ENCODE assay signal across 26 cellular contexts in the genomic region with DNA sequence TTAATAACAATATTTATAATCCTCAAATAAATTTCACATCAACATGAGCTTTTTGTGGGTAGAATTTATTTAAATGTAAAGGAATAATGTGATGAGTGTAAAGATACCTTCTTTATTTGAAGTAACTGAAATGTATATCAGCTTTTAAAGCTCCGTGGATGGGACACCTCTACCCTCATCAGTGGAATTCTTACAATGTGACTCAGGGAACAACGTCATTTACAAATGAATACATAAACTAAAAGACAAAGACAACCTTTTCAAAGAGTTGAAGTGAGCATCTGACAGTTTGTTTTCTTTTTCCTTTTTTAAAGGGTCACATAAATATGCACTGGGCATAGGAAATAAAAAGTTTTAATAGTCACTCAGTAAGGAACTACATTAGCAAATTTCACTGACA.
A peak's percentile ranks its signal among the peaks of the same experiment; 100 is the strongest.
DNase-seq lines count a peak whose midpoint lies in the region; ATAC-seq, FAIRE-seq and TF ChIP-seq lines count a peak whose summit lies in the region.
"Had no signal": no experiment of that assay in that cellular context is flagged by ENCODE, and none has a peak within 500 bp of the region (broad histone marks: within the 10 kb centered on the region; RNA-seq: fewer than 3 reads in every experiment).

No MANE protein-coding gene starts in this region.

- H3K9me3 ChIP-seq in HUES48 (ENCODE audit: control insufficient read depth, insufficient read depth, low read length) = no peaks in the 10 kb centered on the region
- peaks cover 0 to 5% of the 10 kb centered on the region in 2 experiments; a peak in 1 of 4 replicates for H3K9me3 ChIP-seq in H1 (ENCODE audit: insufficient read depth in 2 of 2, low read depth in 1 of 2, low read length in 1 of 2)
- H3K9me3 ChIP-seq in iPS-20b (ENCODE audit: insufficient read depth, low read depth, low read length) = no peaks in the 10 kb centered on the region; the same call in 1 of the 2 replicates
- H3K9me3 ChIP-seq: SJSA1 had no signal

- H2AFZ ChIP-seq in H1 (ENCODE audit: low read length) = no peak overlapping the region

- H2AK5ac ChIP-seq in H1 (ENCODE audit: low read depth, low read length) = no peak overlapping the region

- no peak overlapping the region for H2BK120ac ChIP-seq in H1 (replicated peaks; ENCODE audit: low read depth, low read length)

- H3K4me1 ChIP-seq in HUES48 (ENCODE audit: control insufficient read depth, insufficient read depth, low read length) = peaks cover 25% of the 10 kb centered on the region
- peaks cover 0 to 3% (median 1%) of the 10 kb centered on the region in 4 experiments; a peak in 4 of 7 replicates for H3K4me1 ChIP-seq in H1 (replicated peaks in 1 of 4; ENCODE audit: control insufficient read depth in 3 of 4, insufficient read depth in 4 of 4, low read length in 3 of 4)
- H3K4me1 ChIP-seq in iPS-20b (ENCODE audit: insufficient read depth, low read length) = peaks cover 15% of the 10 kb centered on the region; the same call in 1 of the 2 replicates
- H3K4me1 ChIP-seq: SJSA1 had no signal

- no peak for ATAC-seq in HG02623 (IDR thresholded peaks at IDR 0.05; ENCODE audit: unreplicated experiment)
- ATAC-seq: CD8-positive, alpha-beta T cell; GM12878; HepG2 had no signal

- H3K36me3 ChIP-seq in HUES48 (ENCODE audit: control insufficient read depth, insufficient read depth, low read length) (no peaks in the 10 kb centered on the region), H1 (ENCODE audit: control insufficient read depth in 2 of 4, insufficient read depth in 4 of 4, low read length in 3 of 4) (no peaks in the 10 kb centered on the region), iPS-20b (ENCODE audit: insufficient read depth, low read depth, low read length) (no peaks in the 10 kb centered on the region)
- H3K36me3 ChIP-seq: SJSA1 had no signal

- H4K91ac ChIP-seq in H1 (replicated peaks; ENCODE audit: insufficient read length, low read length) = no peak overlapping the region

- H3K79me1 ChIP-seq in H1 (ENCODE audit: low read depth, low read length) = no peaks in the 10 kb centered on the region

- no peak overlapping the region for H3K14ac ChIP-seq in H1 (ENCODE audit: insufficient read length)

- no peak for TF ChIP-seq RAD21 in H1 (IDR thresholded peaks at IDR 0.05 in 1 of 2, conservative IDR thresholded peaks at IDR 0.05 in 1 of 2; ENCODE audit: low read depth in 2 of 2, low read length in 2 of 2)

- POLR2A ChIA-PET in H1 (lab: Charles Lee; ENCODE audit: partially characterized antibody) = no interaction called here

- FAIRE-seq in H1 (lab: Jason Lieb, UNC) = peak; percentile 28
- FAIRE-seq: GM12878, HepG2 had no signal

- DNase-seq in H1 (ENCODE audit: low read depth in 1 of 2, low spot score in 2 of 2) (no peak), NCI-H524 (lab: John Stamatoyannopoulos, UW) (no peak), NCI-H446 treated with DMSO at 0.1 percent for 48 hours (lab: John Stamatoyannopoulos, UW) (no peak), NCI-H2171 (lab: John Stamatoyannopoulos, UW) (no peak)
- DNase-seq: C1 segment of cervical spinal cord; CD8-positive, alpha-beta T cell; DMS 273 treated with DMSO at 0.1 percent for 48 hours; DMS79; EL; GDM1; Karpas-422; NCI-H1092; NCI-H1436; NCI-H187; NCI-H2081 treated with DMSO at 0.1 percent for 48 hours; NCI-H2171 treated with DMSO at 0.1 percent for 48 hours; NCI-H345; NCI-H526; Right ventricle myocardium superior; RPMI8226 had no signal

- H3K23ac ChIP-seq in H1 (ENCODE audit: insufficient read length) = no peak overlapping the region

- no peak overlapping the region for H3K18ac ChIP-seq in H1 (ENCODE audit: extremely low read depth, low read length)

- H3K27ac ChIP-seq in HUES48 (ENCODE audit: low read depth, low read length) (peak overlapping the region; percentile 72), H1 (ENCODE audit: low read depth, low read length) (no peak overlapping the region), iPS-20b (ENCODE audit: low read length) (no peak overlapping the region)
- H3K27ac ChIP-seq: SJSA1 had no signal

- WGBS in H1 (ENCODE audit: extremely low coverage in 1 of 2, insufficient coverage in 1 of 2, insufficient read length in 1 of 2, insufficient replicate concordance in 2 of 2, low coverage in 1 of 2, low lambda C conversion rate in 2 of 2, missing lambda C conversion rate in 1 of 2), 2 experiments = 3% methylated on average over 2 of the region's 2 CpGs; no CpG with 5 or more reads in 1 of the 2 experiments

- no peak for TF ChIP-seq POLR2A in H1 (IDR thresholded peaks at IDR 0.05; ENCODE audit: control extremely low read depth in 1 of 2, low read depth in 2 of 2, low read length in 2 of 2)

- H2BK5ac ChIP-seq in H1 (ENCODE audit: low read depth, low read length) = peak overlapping the region; percentile 57; the same call in 1 of the 2 replicates

- no peaks in the 10 kb centered on the region for H4K20me1 ChIP-seq in H1 (replicated peaks in 1 of 2; ENCODE audit: control insufficient read depth in 1 of 2, insufficient read depth in 2 of 2, low read length in 2 of 2)

- no peak for TF ChIP-seq EP300 in H1 (IDR thresholded peaks at IDR 0.05; ENCODE audit: borderline replicate concordance in 1 of 2, low read depth in 2 of 2, low read length in 2 of 2)

- no peak overlapping the region; the same call in 1 of the 2 replicates for H2BK12ac ChIP-seq in H1 (ENCODE audit: low read depth, low read length)

- H3K9ac ChIP-seq in HUES48 (ENCODE audit: low read depth, low read length) (no peak overlapping the region), H1 (replicated peaks in 1 of 4; ENCODE audit: extremely low read depth in 1 of 4, low read depth in 3 of 4, low read length in 3 of 4) (no peak overlapping the region), iPS-20b (ENCODE audit: low read depth, low read length) (no peak overlapping the region)

- H3K4me2 ChIP-seq in H1 (ENCODE audit: insufficient read depth in 1 of 2, low read depth in 2 of 2, low read length in 2 of 2) = peak overlapping the region; percentile 26 to 38; a peak in 2 of 4 replicates

- CTCF ChIA-PET in H1 (lab: Charles Lee; ENCODE audit: partially characterized antibody) = no interaction called here

- no peaks in the 10 kb centered on the region for H3K27me3 ChIP-seq in HUES48 (ENCODE audit: control insufficient read depth, insufficient read depth, low read length)
- no peaks in the 10 kb centered on the region for H3K27me3 ChIP-seq in H1 (replicated peaks in 1 of 4; ENCODE audit: control insufficient read depth in 3 of 4, extremely low read depth in 1 of 4, insufficient read depth in 3 of 4, low read length in 3 of 4)
- H3K27me3 ChIP-seq in iPS-20b (ENCODE audit: insufficient read depth, low read length) = no peaks in the 10 kb centered on the region
- H3K27me3 ChIP-seq: SJSA1 had no signal

- TF ChIP-seq CTCF in H1 (IDR thresholded peaks at IDR 0.05; ENCODE audit: control extremely low read depth in 1 of 3, insufficient read depth in 1 of 3, low read depth in 1 of 3, low read length in 3 of 3) = no peak

- H2BK15ac ChIP-seq in H1 (ENCODE audit: low read length) = no peak overlapping the region

- no peak overlapping the region for H4K8ac ChIP-seq in H1 (ENCODE audit: extremely low read depth, insufficient read depth, low read length)

- H3K4ac ChIP-seq in H1 (replicated peaks; ENCODE audit: insufficient read length, low read depth, low read length) = no peak overlapping the region

- H2BK20ac ChIP-seq in H1 (ENCODE audit: low read length) = no peak overlapping the region

- no peak overlapping the region for H3K56ac ChIP-seq in H1 (replicated peaks; ENCODE audit: insufficient read length, low read depth, low read length)

- H3K23me2 ChIP-seq in H1 (ENCODE audit: low read depth, low read length) = no peaks in the 10 kb centered on the region

- no peak overlapping the region for H3K4me3 ChIP-seq in HUES48 (ENCODE audit: low read depth, low read length)
- H3K4me3 ChIP-seq in H1 (ENCODE audit: extremely low read depth in 1 of 4, insufficient read depth in 2 of 4, low read depth in 3 of 4, low read length in 4 of 4) = no peak overlapping the region; a peak in 1 of 8 replicates
- H3K4me3 ChIP-seq in iPS-20b (ENCODE audit: low read length) = peak overlapping the region; percentile 33
- H3K4me3 ChIP-seq: GM12878, SJSA1 had no signal

- no peaks in the 10 kb centered on the region for H3K79me2 ChIP-seq in H1 (ENCODE audit: control insufficient read depth in 1 of 2, insufficient read depth in 2 of 2, low read length in 2 of 2)

- H4K5ac ChIP-seq in H1 (ENCODE audit: insufficient read length, low read depth, low read length) = no peak overlapping the region

TF ChIP-seq in H1, 55 proteins besides CTCF, POLR2A, EP300 and RAD21:
- TF ChIP-seq JUND (IDR thresholded peaks at IDR 0.05; ENCODE audit: low read length) (peak; percentile 77), TEAD4 (IDR thresholded peaks at IDR 0.05; ENCODE audit: low read depth, low read length) (peak; percentile 84), CHD1 (IDR thresholded peaks at IDR 0.05; ENCODE audit: low read depth, low read length) (no peak), HDAC6 (IDR thresholded peaks at IDR 0.05; ENCODE audit: low read depth, low read length) (no peak), JUN (IDR thresholded peaks at IDR 0.05; ENCODE audit: low read depth, low read length) (0 out of 2 replicates have a peak, but pooled peaks have one; percentile 51)
- TF ChIP-seq, protein P1, sequence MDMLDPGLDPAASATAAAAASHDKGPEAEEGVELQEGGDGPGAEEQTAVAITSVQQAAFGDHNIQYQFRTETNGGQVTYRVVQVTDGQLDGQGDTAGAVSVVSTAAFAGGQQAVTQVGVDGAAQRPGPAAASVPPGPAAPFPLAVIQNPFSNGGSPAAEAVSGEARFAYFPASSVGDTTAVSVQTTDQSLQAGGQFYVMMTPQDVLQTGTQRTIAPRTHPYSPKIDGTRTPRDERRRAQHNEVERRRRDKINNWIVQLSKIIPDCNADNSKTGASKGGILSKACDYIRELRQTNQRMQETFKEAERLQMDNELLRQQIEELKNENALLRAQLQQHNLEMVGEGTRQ (IDR thresholded peaks at IDR 0.05; ENCODE audit: low read length) = no peak
